20 cellular contexts compared by ENCODE assay signal in genomic region chr1:80536464-80536863, GRCh38.
"Had no signal": no experiment of that assay in that cellular context is flagged by ENCODE, and none has a peak within 500 bp of the region (broad histone marks: within the 10 kb centered on the region; RNA-seq: fewer than 3 reads in every experiment).

No MANE protein-coding gene starts in this region.

- H3K4me1 Mint-ChIP-seq: activated naive CD4-positive, alpha-beta T cell treated with anti-CD3 and anti-CD28 coated beads, Interleukin-2, amount 10 ng/mL, durations not matched to agents 7 days and 5 days; natural killer cell had no signal

- DNase-seq: activated CD4-positive, alpha-beta memory T cell treated with anti-CD3 and anti-CD28 coated beads for 36 hours; activated CD4-positive, alpha-beta T cell treated with anti-CD3 and anti-CD28 coated beads for 48 hours; activated effector memory CD4-positive, alpha-beta T cell treated with anti-CD3 and anti-CD28 coated beads, Interleukin-2, amount 50 U/mL, for 16 hours; activated naive CD4-positive, alpha-beta T cell treated with anti-CD3 and anti-CD28 coated beads, Interleukin-2, amount 10 ng/mL, durations not matched to agents 7 days and 5 days; amygdala; erythroblast; foreskin fibroblast; lower lobe of right lung; natural killer cell; occipital lobe; sigmoid colon; stimulated activated CD4-positive, alpha-beta T cell treated with anti-CD3 and anti-CD28 coated beads, Interleukin-2, amount 100 ng/mL, for 48 hours; stimulated activated CD8-positive, alpha-beta memory T cell treated with anti-CD3 and anti-CD28 coated beads, Interleukin-4, amount 100 ng/mL, for 48 hours; stimulated activated naive CD4-positive, alpha-beta T cell; testis; trophoblast cell; uterus had no signal

- H3K27ac ChIP-seq: cardiac muscle cell, lower lobe of right lung, sigmoid colon, testis, uterus had no signal

- H3K4me1 ChIP-seq: lower lobe of right lung, testis, uterus had no signal

- H3K9me3 Mint-ChIP-seq: activated naive CD4-positive, alpha-beta T cell treated with anti-CD3 and anti-CD28 coated beads, Interleukin-2, amount 10 ng/mL, durations not matched to agents 7 days and 5 days had no signal

- H3K27me3 ChIP-seq: cardiac muscle cell, sigmoid colon, testis, uterus had no signal

- H3K36me3 Mint-ChIP-seq: activated CD4-positive, alpha-beta memory T cell treated with anti-CD3 and anti-CD28 coated beads for 36 hours; activated naive CD4-positive, alpha-beta T cell treated with anti-CD3 and anti-CD28 coated beads, Interleukin-2, amount 10 ng/mL, durations not matched to agents 7 days and 5 days had no signal

- H3K9me3 ChIP-seq: lower lobe of right lung, sigmoid colon, testis, uterus had no signal

- H3K27ac Mint-ChIP-seq: activated CD4-positive, alpha-beta memory T cell treated with anti-CD3 and anti-CD28 coated beads for 36 hours; activated naive CD4-positive, alpha-beta T cell treated with anti-CD3 and anti-CD28 coated beads, Interleukin-2, amount 10 ng/mL, durations not matched to agents 7 days and 5 days; natural killer cell had no signal

- FAIRE-seq: endometrium had no signal

- H3K4me3 Mint-ChIP-seq: activated CD4-positive, alpha-beta memory T cell treated with anti-CD3 and anti-CD28 coated beads for 36 hours; activated naive CD4-positive, alpha-beta T cell treated with anti-CD3 and anti-CD28 coated beads, Interleukin-2, amount 10 ng/mL, durations not matched to agents 7 days and 5 days; natural killer cell had no signal

- H3K36me3 ChIP-seq: cardiac muscle cell, lower lobe of right lung, sigmoid colon, uterus had no signal

- H3K27me3 Mint-ChIP-seq: activated CD4-positive, alpha-beta memory T cell treated with anti-CD3 and anti-CD28 coated beads for 36 hours; activated naive CD4-positive, alpha-beta T cell treated with anti-CD3 and anti-CD28 coated beads, Interleukin-2, amount 10 ng/mL, durations not matched to agents 7 days and 5 days had no signal

- ATAC-seq: left lobe of liver, lower lobe of right lung, natural killer cell had no signal

- H3K4me3 ChIP-seq: cardiac muscle cell, lower lobe of right lung, sigmoid colon, testis, uterus had no signal
